8 cellular contexts compared by ENCODE assay signal in genomic region chr9:120925535-120926396, GRCh38. TPM values are rescaled to one million over a fixed set of nuclear protein-coding genes. Genes with fewer than 3 reads are reported as not detected.
DNase-seq lines count a peak whose midpoint lies in the region; ATAC-seq and TF ChIP-seq lines count a peak whose summit lies in the region.

No MANE protein-coding gene starts in this region.

- POLR2A ChIA-PET in naive thymus-derived CD4-positive, alpha-beta T cell (lab: Charles Lee) = interaction anchor here (1.0 to 44.3 kb wide), 8 partner anchors 5 to 80 kb away, joined by 3 to 2417 read pairs (median 26); partner anchors contain the start of genes PHF19 and TRAF1

- no peak overlapping the region for H3K4me3 Mint-ChIP-seq in brain
- peak overlapping the region; percentile 90 to 100 (median 96) for H3K4me3 Mint-ChIP-seq in naive thymus-derived CD4-positive, alpha-beta T cell

- peak overlapping the region; percentile 79 for H3K4me3 ChIP-seq in naive thymus-derived CD4-positive, alpha-beta T cell (ENCODE audit: low read length)
- H3K4me3 ChIP-seq in tibial artery = peak overlapping the region; percentile 19 to 27

- peaks cover 15% of the 10 kb centered on the region for H3K4me1 Mint-ChIP-seq in brain
- H3K4me1 Mint-ChIP-seq in naive thymus-derived CD4-positive, alpha-beta T cell = peaks cover 61 to 94% (median 86%) of the 10 kb centered on the region in 7 donors

- in situ Hi-C loops in G401 (cut with HindIII; ENCODE audit: low sequenced_read_pairs) = no loop called here

- peak overlapping the region in 3 of 5 experiments; percentile 4 to 63 (median 37) for H3K27ac Mint-ChIP-seq in brain
- H3K27ac Mint-ChIP-seq in naive thymus-derived CD4-positive, alpha-beta T cell = peak overlapping the region; percentile 95 to 100 (median 99)

- H3K27me3 Mint-ChIP-seq in brain = peaks cover 14% of the 10 kb centered on the region
- H3K27me3 Mint-ChIP-seq in naive thymus-derived CD4-positive, alpha-beta T cell = no peaks in the 10 kb centered on the region

- CTCF ChIA-PET in naive thymus-derived CD4-positive, alpha-beta T cell (lab: Charles Lee) = interaction anchor here (0.6 to 2.1 kb wide), 11 partner anchors 10 to 133 kb away, joined by 3 to 6 read pairs (median 3); partner anchors contain the start of genes FBXW2 and PHF19

- intact Hi-C loops in naive thymus-derived CD4-positive, alpha-beta T cell (cut with micrococcal nuclease) = loop anchor here (1.0 to 5.0 kb wide), 13 partner anchors 9 to 277 kb away; partner anchors contain the start of genes CNTRL (in 2 of the 2), MEGF9 (in 2 of the 2), FBXW2 (in 1 of the 2) and PHF19 (in 1 of the 2)
- intact Hi-C loops in tibial artery (cut with DNase I; ENCODE audit: low total_unique reads) = no loop called here

- no peaks in the 10 kb centered on the region for H3K27me3 ChIP-seq in naive thymus-derived CD4-positive, alpha-beta T cell (ENCODE audit: control insufficient read depth in 2 of 2, insufficient read depth in 2 of 2, low read length in 2 of 2)
- no peaks in the 10 kb centered on the region for H3K27me3 ChIP-seq in tibial artery

- DNase-seq in T-helper 2 cell (peak; percentile 40 to 85 (median 65)), tibial artery (peak; percentile 58 to 86), NCI-H1048 (lab: John Stamatoyannopoulos, UW) (no peak), G401 (ENCODE audit: low spot score) (no peak)
- DNase-seq in naive thymus-derived CD4-positive, alpha-beta T cell = peak in 3 of 9 donors; percentile 40 to 82 (median 81)

- no peak for TF ChIP-seq CTCF in brain (conservative IDR thresholded peaks at IDR 0.05)
- TF ChIP-seq CTCF in tibial artery (IDR thresholded peaks at IDR 0.05) = no peak

- H3K36me3 Mint-ChIP-seq in brain = no peaks in the 10 kb centered on the region
- H3K36me3 Mint-ChIP-seq in naive thymus-derived CD4-positive, alpha-beta T cell = peaks cover 8 to 45% (median 18%) of the 10 kb centered on the region in 5 donors

- peaks cover 5 to 18% (median 7%) of the 10 kb centered on the region in 3 experiments for H3K36me3 ChIP-seq in naive thymus-derived CD4-positive, alpha-beta T cell (ENCODE audit: control insufficient read depth in 2 of 3, insufficient read depth in 3 of 3, low read length in 3 of 3)
- H3K36me3 ChIP-seq in tibial artery = no peaks in the 10 kb centered on the region

- peak; percentile 99 for TF ChIP-seq POLR2A in GM18505 (IDR thresholded peaks at IDR 0.05; ENCODE audit: borderline replicate concordance, extremely low read depth, insufficient read depth, insufficient read length)

- H3K27ac ChIP-seq in naive thymus-derived CD4-positive, alpha-beta T cell (ENCODE audit: low read depth, low read length) = peak overlapping the region; percentile 97
- H3K27ac ChIP-seq in tibial artery = peak overlapping the region; percentile 94

- H3K4me1 ChIP-seq in naive thymus-derived CD4-positive, alpha-beta T cell (ENCODE audit: control insufficient read depth in 2 of 2, insufficient read depth in 2 of 2, low read length in 2 of 2) = peaks cover 64 to 83% of the 10 kb centered on the region in 2 donors
- peaks cover 0 to 93% (median 52%) of the 10 kb centered on the region in 4 donors for H3K4me1 ChIP-seq in tibial artery

- no peaks in the 10 kb centered on the region for H3K9me3 ChIP-seq in naive thymus-derived CD4-positive, alpha-beta T cell (ENCODE audit: control insufficient read depth in 2 of 3, low read length in 3 of 3)
- no peaks in the 10 kb centered on the region for H3K9me3 ChIP-seq in tibial artery

- ATAC-seq in GM18505 (IDR thresholded peaks at IDR 0.05; ENCODE audit: unreplicated experiment) (no peak), HG02870 (IDR thresholded peaks at IDR 0.05; ENCODE audit: unreplicated experiment) (peak; percentile 41)
- peak; percentile 77 for ATAC-seq in naive thymus-derived CD4-positive, alpha-beta T cell

- peaks cover 0 to 8% (median 4%) of the 10 kb centered on the region in 5 experiments for H3K9me3 Mint-ChIP-seq in brain
- H3K9me3 Mint-ChIP-seq in naive thymus-derived CD4-positive, alpha-beta T cell = no peaks in the 10 kb centered on the region

RNA-seq across cellular contexts. Expression of gene TRAF1, which starts 0.8 kb away (rescaled TPM):
- polyA plus RNA-seq in brain (ENCODE audit: insufficient read depth, low read depth, low replicate concordance) = 1.9 TPM
- total RNA-seq in naive thymus-derived CD4-positive, alpha-beta T cell = 100 to 1,000 TPM in 2 of 5 experiments, 10 to 100 TPM in 3; 58.7 to 131 (median 98.2) TPM
- polyA plus RNA-seq in naive thymus-derived CD4-positive, alpha-beta T cell = 1 to 10 TPM; 3.7 to 6.6 TPM
- 0.49 and 0.85 TPM in 2 replicates for total RNA-seq in G401 (2014; rRNA removed; shearing (Covaris generic))

RNA-seq across cellular contexts. Expression of gene PHF19, which starts 48.8 kb away (rescaled TPM):
- polyA plus RNA-seq in brain (ENCODE audit: insufficient read depth, low read depth, low replicate concordance) = 109 TPM
- 100 to 1,000 TPM in 3 of 5 experiments, 10 to 100 TPM in 2; 65.9 to 271 (median 197) TPM for total RNA-seq in naive thymus-derived CD4-positive, alpha-beta T cell
- 10 to 100 TPM; 13.1 to 16.5 TPM for polyA plus RNA-seq in naive thymus-derived CD4-positive, alpha-beta T cell
- 60.2 and 66.5 TPM in 2 replicates for total RNA-seq in G401 (2014; rRNA removed; shearing (Covaris generic))

Comparison
In these comparisons a context has a peak if more than half of its experiments do, and no peak if none do; other contexts are left out.
1. DNase-seq: peak in T-helper 2 cell (5 of 5) and tibial artery (2 of 2); none in NCI-H1048 (single experiment) and G401 (single experiment).
2. H3K4me3 Mint-ChIP-seq: peak in naive thymus-derived CD4-positive, alpha-beta T cell (10 of 10); none in brain (0 of 5).
3. RNA of gene TRAF1, which starts 0.8 kb away (total RNA-seq): 58.7 to 131 TPM in naive thymus-derived CD4-positive, alpha-beta T cell; 0.49 to 0.85 TPM in G401; every median in the first group is over 10 times any median in the second.